In genomic region chr17:82367724-82368524, GRCh38 we compare ENCODE assay signal across 2 cellular contexts.
TF ChIP-seq lines count a peak whose summit lies in the region.

No MANE protein-coding gene starts in this region.

TF ChIP-seq in HCT116, 20 proteins besides CTCF, POLR2A, EP300 and RAD21:
- TF ChIP-seq EZH2phosphoT487 (IDR thresholded peaks at IDR 0.05; ENCODE audit: borderline replicate concordance) = no peak
- TF ChIP-seq MAX (IDR thresholded peaks at IDR 0.05) = no peak
- TF ChIP-seq SP1 (IDR thresholded peaks at IDR 0.05; ENCODE audit: low read depth) = peak; percentile 99
- TF ChIP-seq POLR2AphosphoS5 (IDR thresholded peaks at IDR 0.05; ENCODE audit: low read depth, low read length) = peak; percentile 94
- TF ChIP-seq ELF1 (IDR thresholded peaks at IDR 0.05; ENCODE audit: borderline replicate concordance, low read depth) = no peak; the same call in 1 of the 2 replicates
- TF ChIP-seq EZH2 (IDR thresholded peaks at IDR 0.05) = no peak
- no peak for TF ChIP-seq EGR1 (IDR thresholded peaks at IDR 0.05; ENCODE audit: low read depth)
- TF ChIP-seq SRF (IDR thresholded peaks at IDR 0.05; ENCODE audit: low read depth) = peak; percentile 87
- no peak for TF ChIP-seq YY1 (IDR thresholded peaks at IDR 0.05; ENCODE audit: extremely low read depth, insufficient replicate concordance, low read depth, low read length)
- no peak for TF ChIP-seq FOSL1 (IDR thresholded peaks at IDR 0.05; ENCODE audit: low read depth)
- peak; percentile 39 for TF ChIP-seq TCF7L2 (IDR thresholded peaks at IDR 0.05; ENCODE audit: borderline replicate concordance, extremely low read depth, insufficient read depth, insufficient read length)

TF ChIP-seq in H1, 55 proteins besides CTCF, POLR2A, EP300 and RAD21:
- TF ChIP-seq SUZ12 (IDR thresholded peaks at IDR 0.05; ENCODE audit: low read length) (no peak), EGR1 (IDR thresholded peaks at IDR 0.05; ENCODE audit: borderline replicate concordance, low read depth, low read length) (no peak), NANOG (IDR thresholded peaks at IDR 0.05; ENCODE audit: insufficient read depth, low read depth, low read length, poor library complexity, severe bottlenecking) (no peak), HDAC6 (IDR thresholded peaks at IDR 0.05; ENCODE audit: low read depth, low read length) (no peak), SAP30 (IDR thresholded peaks at IDR 0.05; ENCODE audit: insufficient read depth, insufficient replicate concordance, low read length) (no peak), ZNF274 (IDR thresholded peaks at IDR 0.05; ENCODE audit: borderline replicate concordance, extremely low read depth, low read length) (no peak), TEAD4 (IDR thresholded peaks at IDR 0.05; ENCODE audit: low read depth, low read length) (no peak), CHD2 (IDR thresholded peaks at IDR 0.05; ENCODE audit: low read length) (peak; percentile 63; the same call in 1 of the 2 replicates), FOSL1 (IDR thresholded peaks at IDR 0.05; ENCODE audit: insufficient read depth, low read depth, low read length) (no peak), CEBPB (IDR thresholded peaks at IDR 0.05; ENCODE audit: low read depth, low read length) (no peak), NRF1 (IDR thresholded peaks at IDR 0.05; ENCODE audit: low read depth, low read length) (no peak), ATF3 (IDR thresholded peaks at IDR 0.05; ENCODE audit: insufficient read depth, low read depth, low read length) (no peak), SRF (IDR thresholded peaks at IDR 0.05; ENCODE audit: low read depth, low read length) (0 out of 2 replicates have a peak, but pooled peaks have one; percentile 9), USF2 (IDR thresholded peaks at IDR 0.05; ENCODE audit: low read length) (no peak), BCL11A (IDR thresholded peaks at IDR 0.05; ENCODE audit: low read depth in 2 of 2, low read length in 2 of 2) (no peak), SP4 (IDR thresholded peaks at IDR 0.05; ENCODE audit: low read length) (no peak), SIRT6 (IDR thresholded peaks at IDR 0.05; ENCODE audit: low read length) (no peak), SP2 (IDR thresholded peaks at IDR 0.05; ENCODE audit: low read length) (peak; percentile 35; the same call in 1 of the 2 replicates), CBX8 (IDR thresholded peaks at IDR 0.05; ENCODE audit: borderline replicate concordance, low read depth, low read length) (no peak), GTF2F1 (IDR thresholded peaks at IDR 0.05; ENCODE audit: borderline replicate concordance, low read depth, low read length) (no peak), TAF7 (optimal IDR thresholded peaks at IDR 0.05; ENCODE audit: borderline replicate concordance, low read depth, low read length) (no peak), GABPA (IDR thresholded peaks at IDR 0.05; ENCODE audit: borderline replicate concordance, insufficient read depth, low read length) (no peak), SP1 (IDR thresholded peaks at IDR 0.05; ENCODE audit: low read depth, low read length) (peak; percentile 89), YY1 (IDR thresholded peaks at IDR 0.05; ENCODE audit: low read depth, low read length) (no peak), ASH2L (IDR thresholded peaks at IDR 0.05; ENCODE audit: low read length) (no peak), POLR2AphosphoS5 (IDR thresholded peaks at IDR 0.05; ENCODE audit: low read depth, low read length) (no peak)
